Comparison of ENCODE assay signal across 1 cellular context in the genomic region with DNA sequence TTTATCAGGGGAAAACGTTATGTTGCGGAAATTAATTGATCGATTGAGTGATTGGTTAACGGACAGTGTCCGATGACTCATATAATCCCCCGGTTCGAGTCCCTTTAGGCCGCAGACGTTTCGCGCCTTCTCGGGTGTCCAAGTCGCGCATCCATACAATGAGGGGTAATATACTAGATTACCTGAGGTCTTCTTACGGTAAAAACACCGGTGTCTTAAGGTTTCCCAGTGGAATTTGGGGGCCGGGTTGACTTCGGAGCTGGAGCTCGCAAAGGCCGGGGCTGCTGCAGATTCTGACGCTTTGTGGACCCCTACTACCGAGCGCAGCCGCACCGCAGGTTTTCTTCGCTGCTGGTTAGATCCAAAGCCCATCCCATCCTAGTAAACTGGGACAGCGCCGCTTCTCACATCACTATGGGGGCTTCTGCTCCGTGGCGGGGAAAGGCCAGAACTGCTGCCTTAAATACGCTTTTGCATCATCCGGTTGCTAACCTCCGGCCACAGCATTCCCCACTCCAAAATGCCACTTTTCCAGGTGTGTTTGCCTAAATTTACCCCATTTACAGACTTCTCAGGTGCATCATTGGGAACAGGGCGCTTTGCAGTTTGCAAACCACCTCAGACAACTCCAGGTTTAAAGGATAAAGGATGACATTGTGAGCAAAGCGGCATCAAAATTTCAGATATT.
TF ChIP-seq lines count a peak whose summit lies in the region.

No MANE protein-coding gene starts in this region.

TF ChIP-seq in HEK293, 187 proteins besides CTCF, POLR2A, EP300 and RAD21 (continued from another document):
- TF ChIP-seq, protein P1, sequence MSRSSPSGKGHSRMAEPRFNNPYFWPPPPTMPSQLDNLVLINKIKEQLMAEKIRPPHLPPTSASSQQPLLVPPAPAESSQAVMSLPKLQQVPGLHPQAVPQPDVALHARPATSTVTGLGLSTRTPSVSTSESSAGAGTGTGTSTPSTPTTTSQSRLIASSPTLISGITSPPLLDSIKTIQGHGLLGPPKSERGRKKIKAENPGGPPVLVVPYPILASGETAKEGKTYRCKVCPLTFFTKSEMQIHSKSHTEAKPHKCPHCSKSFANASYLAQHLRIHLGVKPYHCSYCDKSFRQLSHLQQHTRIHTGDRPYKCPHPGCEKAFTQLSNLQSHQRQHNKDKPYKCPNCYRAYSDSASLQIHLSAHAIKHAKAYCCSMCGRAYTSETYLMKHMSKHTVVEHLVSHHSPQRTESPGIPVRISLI (tag by site-specific recombination; IDR thresholded peaks at IDR 0.05) = no peak
- no peak for TF ChIP-seq EGR2 (tag by site-specific recombination; IDR thresholded peaks at IDR 0.05; ENCODE audit: low read depth)
- TF ChIP-seq, protein P2, sequence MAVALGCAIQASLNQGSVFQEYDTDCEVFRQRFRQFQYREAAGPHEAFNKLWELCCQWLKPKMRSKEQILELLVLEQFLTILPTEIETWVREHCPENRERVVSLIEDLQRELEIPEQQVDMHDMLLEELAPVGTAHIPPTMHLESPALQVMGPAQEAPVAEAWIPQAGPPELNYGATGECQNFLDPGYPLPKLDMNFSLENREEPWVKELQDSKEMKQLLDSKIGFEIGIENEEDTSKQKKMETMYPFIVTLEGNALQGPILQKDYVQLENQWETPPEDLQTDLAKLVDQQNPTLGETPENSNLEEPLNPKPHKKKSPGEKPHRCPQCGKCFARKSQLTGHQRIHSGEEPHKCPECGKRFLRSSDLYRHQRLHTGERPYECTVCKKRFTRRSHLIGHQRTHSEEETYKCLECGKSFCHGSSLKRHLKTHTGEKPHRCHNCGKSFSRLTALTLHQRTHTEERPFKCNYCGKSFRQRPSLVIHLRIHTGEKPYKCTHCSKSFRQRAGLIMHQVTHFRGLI (tag by site-specific recombination; IDR thresholded peaks at IDR 0.05) = no peak
- no peak for TF ChIP-seq MYNN (tag by site-specific recombination; IDR thresholded peaks at IDR 0.05; ENCODE audit: borderline replicate concordance)
- no peak for TF ChIP-seq ZNF112 (tag by site-specific recombination; IDR thresholded peaks at IDR 0.05)
- TF ChIP-seq, protein P3, sequence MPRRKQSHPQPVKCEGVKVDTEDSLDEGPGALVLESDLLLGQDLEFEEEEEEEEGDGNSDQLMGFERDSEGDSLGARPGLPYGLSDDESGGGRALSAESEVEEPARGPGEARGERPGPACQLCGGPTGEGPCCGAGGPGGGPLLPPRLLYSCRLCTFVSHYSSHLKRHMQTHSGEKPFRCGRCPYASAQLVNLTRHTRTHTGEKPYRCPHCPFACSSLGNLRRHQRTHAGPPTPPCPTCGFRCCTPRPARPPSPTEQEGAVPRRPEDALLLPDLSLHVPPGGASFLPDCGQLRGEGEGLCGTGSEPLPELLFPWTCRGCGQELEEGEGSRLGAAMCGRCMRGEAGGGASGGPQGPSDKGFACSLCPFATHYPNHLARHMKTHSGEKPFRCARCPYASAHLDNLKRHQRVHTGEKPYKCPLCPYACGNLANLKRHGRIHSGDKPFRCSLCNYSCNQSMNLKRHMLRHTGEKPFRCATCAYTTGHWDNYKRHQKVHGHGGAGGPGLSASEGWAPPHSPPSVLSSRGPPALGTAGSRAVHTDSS (tag by site-specific recombination; IDR thresholded peaks at IDR 0.05) = no peak
- no peak for TF ChIP-seq ZNF37A (tag by site-specific recombination; IDR thresholded peaks at IDR 0.05)
- TF ChIP-seq ZNF423 (tag by site-specific recombination; IDR thresholded peaks at IDR 0.05) = no peak
- no peak for TF ChIP-seq SP7 (tag by site-specific recombination; IDR thresholded peaks at IDR 0.05)
- no peak for TF ChIP-seq ZNF138 (tag by site-specific recombination; IDR thresholded peaks at IDR 0.05; ENCODE audit: borderline replicate concordance)
- TF ChIP-seq IKZF3 (tag by site-specific recombination; IDR thresholded peaks at IDR 0.05) = peak; percentile 62; the same call in 1 of the 2 replicates
- no peak for TF ChIP-seq ZNF146 (tag by site-specific recombination; IDR thresholded peaks at IDR 0.05)
- TF ChIP-seq ZNF114 (tag by site-specific recombination; IDR thresholded peaks at IDR 0.05) = no peak
- TF ChIP-seq ZNF473 (tag by site-specific recombination; IDR thresholded peaks at IDR 0.05) = no peak
- TF ChIP-seq ZNF416 (tag by site-specific recombination; IDR thresholded peaks at IDR 0.05) = no peak
- no peak for TF ChIP-seq MEIS1 (CRISPR knock-in tag; IDR thresholded peaks at IDR 0.05; ENCODE audit: borderline replicate concordance)
- peak; percentile 66 for TF ChIP-seq ZNF335 (tag by site-specific recombination; conservative IDR thresholded peaks at IDR 0.05)
- TF ChIP-seq, protein P4, sequence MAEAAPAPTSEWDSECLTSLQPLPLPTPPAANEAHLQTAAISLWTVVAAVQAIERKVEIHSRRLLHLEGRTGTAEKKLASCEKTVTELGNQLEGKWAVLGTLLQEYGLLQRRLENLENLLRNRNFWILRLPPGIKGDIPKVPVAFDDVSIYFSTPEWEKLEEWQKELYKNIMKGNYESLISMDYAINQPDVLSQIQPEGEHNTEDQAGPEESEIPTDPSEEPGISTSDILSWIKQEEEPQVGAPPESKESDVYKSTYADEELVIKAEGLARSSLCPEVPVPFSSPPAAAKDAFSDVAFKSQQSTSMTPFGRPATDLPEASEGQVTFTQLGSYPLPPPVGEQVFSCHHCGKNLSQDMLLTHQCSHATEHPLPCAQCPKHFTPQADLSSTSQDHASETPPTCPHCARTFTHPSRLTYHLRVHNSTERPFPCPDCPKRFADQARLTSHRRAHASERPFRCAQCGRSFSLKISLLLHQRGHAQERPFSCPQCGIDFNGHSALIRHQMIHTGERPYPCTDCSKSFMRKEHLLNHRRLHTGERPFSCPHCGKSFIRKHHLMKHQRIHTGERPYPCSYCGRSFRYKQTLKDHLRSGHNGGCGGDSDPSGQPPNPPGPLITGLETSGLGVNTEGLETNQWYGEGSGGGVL (tag by site-specific recombination; IDR thresholded peaks at IDR 0.05) = no peak
- TF ChIP-seq GLI2 (tag by site-specific recombination; IDR thresholded peaks at IDR 0.05; ENCODE audit: borderline replicate concordance, low read depth) = no peak
- no peak for TF ChIP-seq YY2 (tag by site-specific recombination; IDR thresholded peaks at IDR 0.05)
- TF ChIP-seq, protein P5, sequence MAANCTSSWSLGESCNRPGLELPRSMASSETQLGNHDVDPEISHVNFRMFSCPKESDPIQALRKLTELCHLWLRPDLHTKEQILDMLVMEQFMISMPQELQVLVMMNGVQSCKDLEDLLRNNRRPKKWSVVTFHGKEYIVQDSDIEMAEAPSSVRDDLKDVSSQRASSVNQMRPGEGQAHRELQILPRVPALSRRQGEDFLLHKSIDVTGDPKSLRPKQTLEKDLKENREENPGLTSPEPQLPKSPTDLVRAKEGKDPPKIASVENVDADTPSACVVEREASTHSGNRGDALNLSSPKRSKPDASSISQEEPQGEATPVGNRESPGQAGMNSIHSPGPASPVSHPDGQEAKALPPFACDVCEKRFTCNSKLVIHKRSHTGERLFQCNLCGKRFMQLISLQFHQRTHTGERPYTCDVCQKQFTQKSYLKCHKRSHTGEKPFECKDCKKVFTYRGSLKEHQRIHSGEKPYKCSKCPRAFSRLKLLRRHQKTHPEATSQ (tag by site-specific recombination; IDR thresholded peaks at IDR 0.05) = no peak
- TF ChIP-seq ZNF624 (tag by site-specific recombination; IDR thresholded peaks at IDR 0.05) = no peak
- TF ChIP-seq ZBTB21 (tag by site-specific recombination; IDR thresholded peaks at IDR 0.05) = no peak
- no peak for TF ChIP-seq ZNF558 (tag by site-specific recombination; IDR thresholded peaks at IDR 0.05)
- TF ChIP-seq SP3 (tag by site-specific recombination; IDR thresholded peaks at IDR 0.05) = no peak
- TF ChIP-seq ZNF792 (tag by site-specific recombination; IDR thresholded peaks at IDR 0.05) = no peak
- no peak for TF ChIP-seq ZNF830 (tag by site-specific recombination; IDR thresholded peaks at IDR 0.05; ENCODE audit: low read depth)
